In the genomic region with DNA sequence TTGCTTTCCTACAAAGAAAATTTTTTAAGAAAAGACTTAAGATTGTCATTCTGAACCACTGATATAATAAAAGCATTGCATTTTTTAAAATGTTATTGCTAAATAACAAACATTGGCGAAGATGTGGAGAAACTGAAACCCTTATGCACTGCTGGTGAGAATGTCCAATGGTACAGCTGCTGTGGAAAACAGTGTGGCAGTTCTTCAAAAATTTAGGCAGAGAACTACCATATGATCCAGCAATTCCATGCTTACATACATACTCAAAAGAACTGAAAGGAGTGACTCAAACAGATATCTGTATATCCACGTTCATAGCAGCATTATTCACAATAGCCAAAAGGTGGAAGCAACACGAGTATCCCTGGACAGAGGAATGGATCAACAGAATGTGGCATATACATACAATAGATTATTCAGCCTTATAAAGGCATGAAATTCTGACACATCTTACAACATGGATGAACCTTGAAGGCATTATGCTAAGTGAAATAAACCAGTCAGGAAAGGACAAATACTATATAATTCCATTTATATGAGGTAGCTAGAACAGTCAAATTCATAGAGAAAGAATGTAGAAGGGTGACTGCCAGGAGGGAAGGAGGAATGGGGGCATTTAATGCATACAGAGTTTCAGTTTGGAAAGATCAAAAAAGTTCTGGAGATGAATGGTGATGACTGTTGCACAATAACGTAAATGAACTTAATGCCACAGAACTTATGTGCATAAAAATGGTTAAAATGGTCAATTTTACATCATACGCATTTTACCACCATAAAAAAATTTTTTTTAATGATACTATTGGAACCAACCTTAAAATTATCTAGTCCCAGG, we compare ENCODE assay signal across 19 cellular contexts.
"Had no signal": no experiment of that assay in that cellular context is flagged by ENCODE, and none has a peak within 500 bp of the region (broad histone marks: within the 10 kb centered on the region; RNA-seq: fewer than 3 reads in every experiment).

No MANE protein-coding gene starts in this region.

- H3K27ac Mint-ChIP-seq: activated naive CD4-positive, alpha-beta T cell treated with anti-CD3 and anti-CD28 coated beads, Interleukin-2, amount 10 ng/mL, durations not matched to agents 7 days and 5 days; mesothelial cell of epicardium; neural progenitor cell had no signal

- H3K27ac ChIP-seq: body of pancreas, coronary artery, gastroesophageal sphincter, heart right ventricle, neural progenitor cell, parathyroid adenoma, thyroid gland, vagina had no signal

- H3K27me3 Mint-ChIP-seq: activated naive CD4-positive, alpha-beta T cell treated with anti-CD3 and anti-CD28 coated beads, Interleukin-2, amount 10 ng/mL, durations not matched to agents 7 days and 5 days; T-cell had no signal

- H3K9me3 Mint-ChIP-seq: activated naive CD4-positive, alpha-beta T cell treated with anti-CD3 and anti-CD28 coated beads, Interleukin-2, amount 10 ng/mL, durations not matched to agents 7 days and 5 days; mesothelial cell of epicardium; neural progenitor cell; T-cell had no signal

- H3K9me3 ChIP-seq: body of pancreas, gastroesophageal sphincter, heart right ventricle, thyroid gland, vagina had no signal

- ATAC-seq: body of pancreas, gastroesophageal sphincter, heart right ventricle, T-cell had no signal

- DNase-seq: activated CD4-positive, alpha-beta T cell treated with anti-CD3 and anti-CD28 coated beads for 1 hour; activated CD4-positive, alpha-beta T cell treated with anti-CD3 and anti-CD28 coated beads, Interleukin-2, amount 50 U/mL, for 48 hours; activated naive CD4-positive, alpha-beta T cell treated with anti-CD3 and anti-CD28 coated beads, Interleukin-2, amount 10 ng/mL, durations not matched to agents 7 days and 5 days; body of pancreas; central memory CD4-positive, alpha-beta T cell; effector memory CD4-positive, alpha-beta T cell; heart right ventricle; islet precursor cell; stimulated activated CD4-positive, alpha-beta T cell treated with anti-CD3 and anti-CD28 coated beads, Interleukin-2, amount 100 ng/mL, for 24 hours; T-cell; T1000; thyroid gland had no signal

- H3K4me3 Mint-ChIP-seq: activated naive CD4-positive, alpha-beta T cell treated with anti-CD3 and anti-CD28 coated beads, Interleukin-2, amount 10 ng/mL, durations not matched to agents 7 days and 5 days; mesothelial cell of epicardium; neural progenitor cell; T-cell had no signal

- H3K9ac ChIP-seq: neural progenitor cell, parathyroid adenoma had no signal

- H2AFZ ChIP-seq: neural progenitor cell, parathyroid adenoma had no signal

- H3K4me1 Mint-ChIP-seq: neural progenitor cell had no signal

- H3K4me3 ChIP-seq: body of pancreas, coronary artery, gastroesophageal sphincter, heart right ventricle, lung, neural progenitor cell, thyroid gland, vagina had no signal

- H3K27me3 ChIP-seq: body of pancreas, gastroesophageal sphincter, heart right ventricle, neural progenitor cell, thyroid gland, vagina had no signal

- H3K4me2 ChIP-seq: neural progenitor cell had no signal

- H3K4me1 ChIP-seq: gastroesophageal sphincter, neural progenitor cell, parathyroid adenoma, thyroid gland, vagina had no signal
